Comparison of ENCODE assay signal across 13 cellular contexts in the genomic region with DNA sequence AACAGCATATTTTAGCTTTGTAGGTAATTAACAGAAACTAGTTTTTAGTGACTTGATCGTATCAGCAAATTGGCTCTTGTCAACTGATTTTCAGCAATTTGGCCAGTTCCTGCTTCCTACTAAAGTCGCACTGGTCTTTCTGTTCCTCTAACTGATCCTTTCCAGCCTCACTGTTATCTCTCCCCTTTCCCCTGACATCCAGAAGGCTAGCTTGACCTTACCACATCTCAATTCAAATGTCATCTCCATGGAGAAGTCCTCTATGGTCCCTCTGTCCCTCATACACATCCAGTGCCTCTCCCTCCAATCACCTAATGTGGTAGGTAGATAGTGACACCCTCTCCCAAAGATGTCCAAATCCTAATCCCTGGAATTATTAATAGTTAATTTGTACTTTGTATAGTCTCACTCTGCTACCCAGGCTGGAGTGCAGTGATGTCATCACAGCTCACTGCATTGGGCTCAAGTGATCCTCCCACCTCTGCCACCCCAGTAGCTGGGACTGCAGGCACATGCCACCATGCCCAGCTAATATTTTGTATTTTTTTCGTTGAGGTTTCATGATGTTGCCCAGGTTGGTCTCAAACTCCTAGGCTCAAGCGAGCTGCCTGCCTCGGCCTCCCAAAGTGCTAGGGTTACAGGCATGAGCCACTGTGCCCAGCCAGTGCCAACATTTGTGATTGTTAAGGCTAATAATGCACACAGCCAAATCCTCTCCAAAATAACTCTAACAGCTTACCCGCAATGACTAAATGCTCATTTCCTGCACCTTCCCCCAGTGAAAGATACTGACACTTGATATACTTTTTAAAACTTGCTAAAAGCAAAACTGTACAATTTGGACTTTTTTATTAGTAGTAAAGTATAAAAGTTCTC. TPM values are rescaled to one million over a fixed set of nuclear protein-coding genes. Genes with fewer than 3 reads are reported as not detected.
DNase-seq lines count a peak whose midpoint lies in the region; ATAC-seq and TF ChIP-seq lines count a peak whose summit lies in the region.
"Had no signal": no experiment of that assay in that cellular context is flagged by ENCODE, and none has a peak within 500 bp of the region (broad histone marks: within the 10 kb centered on the region; RNA-seq: fewer than 3 reads in every experiment).

No MANE protein-coding gene starts in this region.

- H3K27me3 ChIP-seq in tibial nerve (no peaks in the 10 kb centered on the region), foreskin keratinocyte (no peaks in the 10 kb centered on the region)

- H3K27me3 Mint-ChIP-seq in activated naive CD4-positive, alpha-beta T cell treated with anti-CD3 and anti-CD28 coated beads for 36 hours (ENCODE audit: low read depth): no peaks in the 10 kb centered on the region
- no peaks in the 10 kb centered on the region for H3K27me3 Mint-ChIP-seq in activated T-helper 1 cell treated with anti-CD3 and anti-CD28 coated beads, Interleukin-12 subunit alpha, Interleukin-12 subunit beta, Interleukin-2, Interleukin-4 antibody, amounts not matched to agents 30 ng/mL and 10 ng/mL and 1 ng/mL, durations not matched to agents 14 hours and 24 hours and 36 hours (ENCODE audit: insufficient read depth)

- H3K4me3 ChIP-seq in tibial nerve: no peak overlapping the region

- H3K27ac ChIP-seq in tibial nerve (no peak overlapping the region), foreskin keratinocyte (no peak overlapping the region)

- H3K9me3 Mint-ChIP-seq in activated naive CD4-positive, alpha-beta T cell treated with anti-CD3 and anti-CD28 coated beads for 36 hours: no peaks in the 10 kb centered on the region
- H3K9me3 Mint-ChIP-seq in activated T-helper 1 cell treated with anti-CD3 and anti-CD28 coated beads, Interleukin-12 subunit alpha, Interleukin-12 subunit beta, Interleukin-2, Interleukin-4 antibody, amounts not matched to agents 30 ng/mL and 10 ng/mL and 1 ng/mL, durations not matched to agents 14 hours and 24 hours and 36 hours: no peaks in the 10 kb centered on the region
- H3K9me3 Mint-ChIP-seq: neural crest cell had no signal

- CTCF ChIA-PET in activated naive CD4-positive, alpha-beta T cell treated with anti-CD3 and anti-CD28 coated beads for 36 hours (lab: Charles Lee): interaction anchor here (0.6 to 3.4 kb wide), 5 partner anchors 9 to 117 kb away, joined by 3 to 28 read pairs (median 3); partner anchors contain the start of gene PSTPIP2

- TF ChIP-seq EP300 in tibial nerve (IDR thresholded peaks at IDR 0.05): no peak

- no peaks in the 10 kb centered on the region for H3K36me3 ChIP-seq in tibial nerve

- intact Hi-C loops in activated naive CD4-positive, alpha-beta T cell treated with anti-CD3 and anti-CD28 coated beads for 36 hours (cut with micrococcal nuclease): loop anchor here (1.0 kb wide), 4 partner anchors 13 to 58 kb away; no protein-coding TSS in a partner anchor
- intact Hi-C loops in activated T-helper 1 cell treated with anti-CD3 and anti-CD28 coated beads, Interleukin-12 subunit alpha, Interleukin-12 subunit beta, Interleukin-2, Interleukin-4 antibody, amounts not matched to agents 30 ng/mL and 10 ng/mL and 1 ng/mL, durations not matched to agents 14 hours and 24 hours and 36 hours (cut with micrococcal nuclease): loop anchor here (2.0 kb wide), 2 partner anchors 14 to 16 kb away; no protein-coding TSS in a partner anchor

- H3K9me3 ChIP-seq in tibial nerve: no peaks in the 10 kb centered on the region

- H3K4me1 Mint-ChIP-seq in activated naive CD4-positive, alpha-beta T cell treated with anti-CD3 and anti-CD28 coated beads for 36 hours (ENCODE audit: low read depth): peaks cover 41% of the 10 kb centered on the region
- H3K4me1 Mint-ChIP-seq in activated T-helper 1 cell treated with anti-CD3 and anti-CD28 coated beads, Interleukin-12 subunit alpha, Interleukin-12 subunit beta, Interleukin-2, Interleukin-4 antibody, amounts not matched to agents 30 ng/mL and 10 ng/mL and 1 ng/mL, durations not matched to agents 14 hours and 24 hours and 36 hours (ENCODE audit: low read depth): peaks cover 36% of the 10 kb centered on the region
- H3K4me1 Mint-ChIP-seq: neural crest cell had no signal

- TF ChIP-seq POLR2A in tibial nerve (IDR thresholded peaks at IDR 0.05): no peak

- peak; percentile 66 for ATAC-seq in HG03378 (IDR thresholded peaks at IDR 0.05; ENCODE audit: unreplicated experiment)
- peak; percentile 81 for ATAC-seq in stimulated activated naive CD8-positive, alpha-beta T cell treated with anti-CD3 and anti-CD28 coated beads, Interleukin-15, Interleukin-2, amounts not matched to agents 100 U/mL and 50 U/mL, for 24 hours
- ATAC-seq in GM19035 (IDR thresholded peaks at IDR 0.05; ENCODE audit: unreplicated experiment): no peak
- ATAC-seq in foreskin keratinocyte: no peak
- ATAC-seq: HCT116, left cardiac atrium had no signal

- no peaks in the 10 kb centered on the region for H3K36me3 Mint-ChIP-seq in activated naive CD4-positive, alpha-beta T cell treated with anti-CD3 and anti-CD28 coated beads for 36 hours (ENCODE audit: low read depth)
- H3K36me3 Mint-ChIP-seq in activated T-helper 1 cell treated with anti-CD3 and anti-CD28 coated beads, Interleukin-12 subunit alpha, Interleukin-12 subunit beta, Interleukin-2, Interleukin-4 antibody, amounts not matched to agents 30 ng/mL and 10 ng/mL and 1 ng/mL, durations not matched to agents 14 hours and 24 hours and 36 hours (ENCODE audit: low read depth): peaks cover 2% of the 10 kb centered on the region

- H3K4me3 Mint-ChIP-seq in activated naive CD4-positive, alpha-beta T cell treated with anti-CD3 and anti-CD28 coated beads for 36 hours: no peak overlapping the region
- H3K4me3 Mint-ChIP-seq in activated T-helper 1 cell treated with anti-CD3 and anti-CD28 coated beads, Interleukin-12 subunit alpha, Interleukin-12 subunit beta, Interleukin-2, Interleukin-4 antibody, amounts not matched to agents 30 ng/mL and 10 ng/mL and 1 ng/mL, durations not matched to agents 14 hours and 24 hours and 36 hours: peak overlapping the region; percentile 40
- H3K4me3 Mint-ChIP-seq: neural crest cell had no signal

- WGBS in tibial nerve, 2 donors: 75 to 80% methylated on average over 6 of the region's 6 CpGs

- H3K4me1 ChIP-seq in tibial nerve (peaks cover 0 to 8% (median 3%) of the 10 kb centered on the region in 4 donors), foreskin keratinocyte (peaks cover 11% of the 10 kb centered on the region)

- peak; percentile 40 for DNase-seq in activated naive CD4-positive, alpha-beta T cell treated with anti-CD3 and anti-CD28 coated beads for 36 hours
- no peak for DNase-seq in activated naive CD4-positive, alpha-beta T cell treated with anti-CD3 and anti-CD28 coated beads, Interleukin-2, amount 50 U/mL, for 16 hours
- no peak for DNase-seq in activated T-helper 1 cell treated with anti-CD3 and anti-CD28 coated beads, Interleukin-12 subunit alpha, Interleukin-12 subunit beta, Interleukin-2, Interleukin-4 antibody, amounts not matched to agents 30 ng/mL and 10 ng/mL and 1 ng/mL, durations not matched to agents 14 hours and 24 hours and 36 hours (ENCODE audit: low spot score)
- DNase-seq in stimulated activated naive CD8-positive, alpha-beta T cell treated with anti-CD3 and anti-CD28 coated beads, Interleukin-15, Interleukin-2, amounts not matched to agents 100 U/mL and 50 U/mL, for 24 hours: no peak
- no peak for DNase-seq in tibial nerve (ENCODE audit: low spot score in 2 of 2)
- no peak for DNase-seq in foreskin keratinocyte
- DNase-seq: amniotic stem cell; left cardiac atrium; stimulated activated CD8-positive, alpha-beta memory T cell treated with anti-CD3 and anti-CD28 coated beads, Interleukin-4, amount 100 ng/mL, for 48 hours had no signal

- TF ChIP-seq CTCF in tibial nerve (IDR thresholded peaks at IDR 0.05): no peak
- no peak for TF ChIP-seq CTCF in foreskin keratinocyte (conservative IDR thresholded peaks at IDR 0.05)

- H3K27ac Mint-ChIP-seq in activated naive CD4-positive, alpha-beta T cell treated with anti-CD3 and anti-CD28 coated beads for 36 hours: peak overlapping the region; percentile 44
- peak overlapping the region; percentile 57 for H3K27ac Mint-ChIP-seq in activated T-helper 1 cell treated with anti-CD3 and anti-CD28 coated beads, Interleukin-12 subunit alpha, Interleukin-12 subunit beta, Interleukin-2, Interleukin-4 antibody, amounts not matched to agents 30 ng/mL and 10 ng/mL and 1 ng/mL, durations not matched to agents 14 hours and 24 hours and 36 hours

RNA-seq across cellular contexts. Expression of gene PSTPIP2, which starts 16.9 kb away (rescaled TPM):
- 10 to 100 TPM; 14.3 TPM for total RNA-seq in activated naive CD4-positive, alpha-beta T cell treated with anti-CD3 and anti-CD28 coated beads for 36 hours
- total RNA-seq in activated T-helper 1 cell treated with anti-CD3 and anti-CD28 coated beads, Interleukin-12 subunit alpha, Interleukin-12 subunit beta, Interleukin-2, Interleukin-4 antibody, amounts not matched to agents 30 ng/mL and 10 ng/mL and 1 ng/mL, durations not matched to agents 14 hours and 24 hours and 36 hours: 19.2 and 23.6 TPM in 2 replicates
- 1 to 10 TPM; 5.4 to 9.9 (median 7.1) TPM for total RNA-seq in tibial nerve
- 26.5 and 31.4 TPM in 2 replicates for total RNA-seq in foreskin keratinocyte
- 13.3 and 17.4 TPM in 2 replicates for polyA plus RNA-seq in foreskin keratinocyte

RNA-seq across cellular contexts. Expression of gene ATP5F1A, which starts 42.9 kb away (rescaled TPM):
- 100 to 1,000 TPM; 467 TPM for total RNA-seq in activated naive CD4-positive, alpha-beta T cell treated with anti-CD3 and anti-CD28 coated beads for 36 hours
- total RNA-seq in activated T-helper 1 cell treated with anti-CD3 and anti-CD28 coated beads, Interleukin-12 subunit alpha, Interleukin-12 subunit beta, Interleukin-2, Interleukin-4 antibody, amounts not matched to agents 30 ng/mL and 10 ng/mL and 1 ng/mL, durations not matched to agents 14 hours and 24 hours and 36 hours: 412 and 420 TPM in 2 replicates
- total RNA-seq in tibial nerve (100 to 1,000 TPM; 248 to 381 (median 315) TPM), foreskin keratinocyte (465 and 470 TPM in 2 replicates)
- polyA plus RNA-seq in foreskin keratinocyte: 350 and 392 TPM in 2 replicates

RNA-seq across cellular contexts. Expression of gene HAUS1, which starts 49.0 kb away (rescaled TPM):
- total RNA-seq in activated naive CD4-positive, alpha-beta T cell treated with anti-CD3 and anti-CD28 coated beads for 36 hours: 10 to 100 TPM; 59.4 to 60.9 TPM
- 41.8 and 42.1 TPM in 2 replicates for total RNA-seq in activated T-helper 1 cell treated with anti-CD3 and anti-CD28 coated beads, Interleukin-12 subunit alpha, Interleukin-12 subunit beta, Interleukin-2, Interleukin-4 antibody, amounts not matched to agents 30 ng/mL and 10 ng/mL and 1 ng/mL, durations not matched to agents 14 hours and 24 hours and 36 hours
- total RNA-seq in tibial nerve: 10 to 100 TPM; 21.2 to 37.3 (median 28.1) TPM
- 51.6 and 52.3 TPM in 2 replicates for total RNA-seq in foreskin keratinocyte
- 54.8 and 58.7 TPM in 2 replicates for polyA plus RNA-seq in foreskin keratinocyte

Comparison
In these comparisons a context has a peak if more than half of its experiments do, and no peak if none do; other contexts are left out.
1. ATAC-seq: peak in HG03378 (single experiment) and stimulated activated naive CD8-positive, alpha-beta T cell treated with anti-CD3 and anti-CD28 coated beads, Interleukin-15, Interleukin-2, amounts not matched to agents 100 U/mL and 50 U/mL, for 24 hours (single experiment); none in GM19035 (single experiment) and foreskin keratinocyte (single experiment).